In genomic region chr1:234914606-234915290, GRCh38 we compare ENCODE assay signal across 1 cellular context.
TF ChIP-seq lines count a peak whose summit lies in the region.

No MANE protein-coding gene starts in this region.

TF ChIP-seq in H1, 55 proteins besides CTCF, POLR2A, EP300 and RAD21 (continued from another document):
- no peak for TF ChIP-seq CTBP2 (IDR thresholded peaks at IDR 0.05; ENCODE audit: borderline replicate concordance, insufficient read depth, insufficient read length, low read length)
- no peak for TF ChIP-seq RFX5 (IDR thresholded peaks at IDR 0.05; ENCODE audit: borderline replicate concordance, low read depth, low read length)
- TF ChIP-seq TEAD4 (IDR thresholded peaks at IDR 0.05; ENCODE audit: low read depth, low read length), result no peak
- no peak for TF ChIP-seq MAFK (IDR thresholded peaks at IDR 0.05; ENCODE audit: low read depth, low read length)
- TF ChIP-seq BRCA1 (IDR thresholded peaks at IDR 0.05; ENCODE audit: low read depth, low read length), result no peak
- TF ChIP-seq ATF2 (IDR thresholded peaks at IDR 0.05; ENCODE audit: low read length), result no peak
- TF ChIP-seq RBBP5 (IDR thresholded peaks at IDR 0.05; ENCODE audit: borderline replicate concordance, low read depth, low read length), result no peak
- no peak for TF ChIP-seq SIN3A (conservative IDR thresholded peaks at IDR 0.05 in 1 of 2, IDR thresholded peaks at IDR 0.05 in 1 of 2; ENCODE audit: low read depth in 1 of 2, low read length in 2 of 2)
- TF ChIP-seq ZNF274 (IDR thresholded peaks at IDR 0.05; ENCODE audit: borderline replicate concordance, extremely low read depth, low read length), result no peak
